18 cellular contexts compared by ENCODE assay signal in genomic region chrX:129310000-129310399, GRCh38.
"Had no signal": no experiment of that assay in that cellular context is flagged by ENCODE, and none has a peak within 500 bp of the region (broad histone marks: within the 10 kb centered on the region; RNA-seq: fewer than 3 reads in every experiment).

No MANE protein-coding gene starts in this region.

- H3K9me3 ChIP-seq: colonic mucosa, neutrophil, spleen, tibial nerve, upper lobe of right lung, vagina had no signal

- ATAC-seq: left colon; naive thymus-derived CD4-positive, alpha-beta T cell; sciatic nerve; stimulated activated memory B cell treated with anti-CD40 and anti-IgM and Interleukin-4, amounts not matched to agents 10 μg/mL and 1 μg/mL and 100 μg/mL, for 72 hours; upper lobe of right lung had no signal

- H3K27me3 Mint-ChIP-seq: naive thymus-derived CD4-positive, alpha-beta T cell; stimulated activated memory B cell treated with anti-CD40 and anti-IgM and Interleukin-4, amounts not matched to agents 10 μg/mL and 1 μg/mL and 100 μg/mL, for 72 hours; stimulated activated naive CD8-positive, alpha-beta T cell treated with anti-CD3 and anti-CD28 coated beads, Interleukin-15, Interleukin-2, amounts not matched to agents 100 ng/mL and 50 ng/mL, for 24 hours had no signal

- H3K79me2 ChIP-seq: hepatocyte had no signal

- H3K4me3 Mint-ChIP-seq: naive thymus-derived CD4-positive, alpha-beta T cell; stimulated activated memory B cell treated with anti-CD40 and anti-IgM and Interleukin-4, amounts not matched to agents 10 μg/mL and 1 μg/mL and 100 μg/mL, for 72 hours; stimulated activated naive CD8-positive, alpha-beta T cell treated with anti-CD3 and anti-CD28 coated beads, Interleukin-15, Interleukin-2, amounts not matched to agents 100 ng/mL and 50 ng/mL, for 24 hours had no signal

- H3K4me1 Mint-ChIP-seq: naive thymus-derived CD4-positive, alpha-beta T cell; stimulated activated memory B cell treated with anti-CD40 and anti-IgM and Interleukin-4, amounts not matched to agents 10 μg/mL and 1 μg/mL and 100 μg/mL, for 72 hours had no signal

- H3K27ac ChIP-seq: colonic mucosa, hepatocyte, neutrophil, spleen, tibial nerve, upper lobe of right lung, vagina had no signal

- H3K27me3 ChIP-seq: colonic mucosa, hepatocyte, neutrophil, spleen, tibial nerve, upper lobe of right lung, vagina had no signal

- H3K27ac Mint-ChIP-seq: naive thymus-derived CD4-positive, alpha-beta T cell; stimulated activated memory B cell treated with anti-CD40 and anti-IgM and Interleukin-4, amounts not matched to agents 10 μg/mL and 1 μg/mL and 100 μg/mL, for 72 hours; stimulated activated naive CD8-positive, alpha-beta T cell treated with anti-CD3 and anti-CD28 coated beads, Interleukin-15, Interleukin-2, amounts not matched to agents 100 ng/mL and 50 ng/mL, for 24 hours had no signal

- H3K36me3 ChIP-seq: colonic mucosa, neutrophil, spleen, tibial nerve, upper lobe of right lung, vagina had no signal

- H3K4me1 ChIP-seq: colonic mucosa, spleen, tibial nerve, upper lobe of right lung, vagina had no signal

- H2AFZ ChIP-seq: hepatocyte had no signal

- H3K36me3 Mint-ChIP-seq: naive thymus-derived CD4-positive, alpha-beta T cell; stimulated activated memory B cell treated with anti-CD40 and anti-IgM and Interleukin-4, amounts not matched to agents 10 μg/mL and 1 μg/mL and 100 μg/mL, for 72 hours had no signal

- DNase-seq: colonic mucosa; dermis blood vessel endothelial cell; foreskin melanocyte; head of caudate nucleus; left colon; naive thymus-derived CD4-positive, alpha-beta T cell; spleen; stimulated activated CD4-positive, alpha-beta T cell treated with anti-CD3 and anti-CD28 coated beads, Interleukin-15, amount 100 ng/mL, for 24 hours; stimulated activated CD4-positive, alpha-beta T cell treated with anti-CD3 and anti-CD28 coated beads, Interleukin-1b, Interleukin-23, amount 100 ng/mL, for 48 hours; stimulated activated CD4-positive, alpha-beta T cell treated with anti-CD3 and anti-CD28 coated beads, Interleukin-4, amount 100 ng/mL, for 24 hours; upper lobe of right lung had no signal

- H3K9me3 Mint-ChIP-seq: naive thymus-derived CD4-positive, alpha-beta T cell; stimulated activated naive CD8-positive, alpha-beta T cell treated with anti-CD3 and anti-CD28 coated beads, Interleukin-15, Interleukin-2, amounts not matched to agents 100 ng/mL and 50 ng/mL, for 24 hours had no signal

- H3K4me3 ChIP-seq: colonic mucosa, hepatocyte, spleen, tibial nerve, upper lobe of right lung, vagina had no signal

- H3K4me2 ChIP-seq: hepatocyte had no signal
